Comparison of ENCODE assay signal across 11 cellular contexts in the genomic region with DNA sequence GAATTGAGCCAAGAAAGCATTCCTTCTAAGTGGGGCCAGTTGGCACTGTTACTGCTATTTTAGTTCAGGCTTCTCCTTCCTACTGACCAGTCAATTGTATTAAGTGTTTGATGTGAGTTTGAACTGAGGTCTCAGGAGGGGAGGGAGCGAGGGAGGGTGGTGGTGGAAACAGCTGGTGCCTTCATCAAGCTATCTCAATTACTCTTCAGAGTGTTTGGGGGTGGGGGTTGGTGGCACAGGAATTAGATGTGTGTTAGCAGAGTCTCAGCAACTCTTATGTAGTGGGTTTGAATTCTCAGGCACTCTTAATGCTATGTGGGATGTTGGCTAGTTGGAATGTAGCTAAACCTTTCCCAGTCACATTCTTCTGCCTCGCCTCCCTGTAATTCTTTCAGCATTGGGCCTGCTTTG. TPM values are rescaled to one million over a fixed set of nuclear protein-coding genes. Genes with fewer than 3 reads are reported as not detected.
A peak's percentile ranks its signal among the peaks of the same experiment; 100 is the strongest.
DNase-seq lines count a peak whose midpoint lies in the region; ATAC-seq and TF ChIP-seq lines count a peak whose summit lies in the region.
"Had no signal": no experiment of that assay in that cellular context is flagged by ENCODE, and none has a peak within 500 bp of the region (broad histone marks: within the 10 kb centered on the region; RNA-seq: fewer than 3 reads in every experiment).

No MANE protein-coding gene starts in this region.

- intact Hi-C loops in stomach (cut with DNase I; ENCODE audit: low total_unique reads), result no loop called here
- intact Hi-C loops in activated CD4-positive, alpha-beta memory T cell treated with anti-CD3 and anti-CD28 coated beads for 36 hours (cut with micrococcal nuclease), result no loop called here

- H3K4me3 ChIP-seq in brain microvascular endothelial cell (ENCODE audit: low read depth, low read length), result no peak overlapping the region
- H3K4me3 ChIP-seq in stomach, result peak overlapping the region in 1 of 4 donors; percentile 4
- H3K4me3 ChIP-seq: K562 had no signal

- ATAC-seq in GM19023 (IDR thresholded peaks at IDR 0.05; ENCODE audit: unreplicated experiment) (no peak), HG03280 (IDR thresholded peaks at IDR 0.05; ENCODE audit: unreplicated experiment) (no peak)
- ATAC-seq: K562 had no signal

- no peaks in the 10 kb centered on the region; the same call in 1 of the 2 replicates for H3K27me3 Mint-ChIP-seq in HFFc6 (ENCODE audit: insufficient read depth)
- H3K27me3 Mint-ChIP-seq in activated CD4-positive, alpha-beta memory T cell treated with anti-CD3 and anti-CD28 coated beads for 36 hours, result no peaks in the 10 kb centered on the region

- TF ChIP-seq CTCF in HFFc6 (IDR thresholded peaks at IDR 0.05), result no peak
- TF ChIP-seq CTCF in brain microvascular endothelial cell (IDR thresholded peaks at IDR 0.05; ENCODE audit: low read depth, low read length, missing control alignments), result no peak
- TF ChIP-seq CTCF in stomach (IDR thresholded peaks at IDR 0.05), result no peak

- no peak for TF ChIP-seq EP300 in stomach (IDR thresholded peaks at IDR 0.05)

- peaks cover 15% of the 10 kb centered on the region for H3K36me3 Mint-ChIP-seq in HFFc6 (ENCODE audit: low read depth)
- H3K36me3 Mint-ChIP-seq in activated CD4-positive, alpha-beta memory T cell treated with anti-CD3 and anti-CD28 coated beads for 36 hours, result no peaks in the 10 kb centered on the region

- H3K4me3 Mint-ChIP-seq in HFFc6, result peak overlapping the region; percentile 77; the same call in 1 of the 2 replicates
- no peak overlapping the region for H3K4me3 Mint-ChIP-seq in activated CD4-positive, alpha-beta memory T cell treated with anti-CD3 and anti-CD28 coated beads for 36 hours

- H3K4me1 Mint-ChIP-seq in HFFc6 (ENCODE audit: low read depth), result peaks cover 88% of the 10 kb centered on the region
- H3K4me1 Mint-ChIP-seq in activated CD4-positive, alpha-beta memory T cell treated with anti-CD3 and anti-CD28 coated beads for 36 hours (ENCODE audit: low read depth), result peaks cover 2% of the 10 kb centered on the region

- peak overlapping the region; percentile 96 for H3K27ac Mint-ChIP-seq in HFFc6
- no peak overlapping the region for H3K27ac Mint-ChIP-seq in activated CD4-positive, alpha-beta memory T cell treated with anti-CD3 and anti-CD28 coated beads for 36 hours

- DNase-seq in HFFc6 (peak; percentile 42), brain microvascular endothelial cell (no peak), stomach (no peak)
- no peak for DNase-seq in effector CD4-positive, alpha-beta T cell
- no peak for DNase-seq in activated CD4-positive, alpha-beta memory T cell treated with anti-CD3 and anti-CD28 coated beads for 36 hours
- DNase-seq: activated effector memory CD4-positive, alpha-beta T cell treated with anti-CD3 and anti-CD28 coated beads, Interleukin-2, amount 50 U/mL, for 16 hours; SHP77 treated with DMSO at 0.1 percent for 48 hours had no signal

- no peaks in the 10 kb centered on the region for H3K27me3 ChIP-seq in brain microvascular endothelial cell (replicated peaks)
- H3K27me3 ChIP-seq in layer of hippocampus (ENCODE audit: control insufficient read depth, insufficient read depth, low read length), result no peaks in the 10 kb centered on the region
- H3K27me3 ChIP-seq in stomach, result no peaks in the 10 kb centered on the region

- H3K9me3 ChIP-seq in stomach, result no peaks in the 10 kb centered on the region

- peaks cover 79 to 100% (median 92%) of the 10 kb centered on the region in 4 donors for H3K4me1 ChIP-seq in stomach

- 20 to 45% (median 29%) methylated on average over 2 of the region's 2 CpGs for WGBS in stomach, 5 donors

- CTCF ChIA-PET in activated CD4-positive, alpha-beta memory T cell treated with anti-CD3 and anti-CD28 coated beads for 36 hours (lab: Charles Lee), result no interaction called here

- H3K36me3 ChIP-seq in brain microvascular endothelial cell (replicated peaks) (no peaks in the 10 kb centered on the region), stomach (no peaks in the 10 kb centered on the region)

- H3K27ac ChIP-seq in brain microvascular endothelial cell (peak overlapping the region; percentile 32), layer of hippocampus (ENCODE audit: low read depth, low read length) (peak overlapping the region; percentile 5), stomach (peak overlapping the region; percentile 84 to 91 (median 89))

- POLR2A ChIA-PET in activated CD4-positive, alpha-beta memory T cell treated with anti-CD3 and anti-CD28 coated beads for 36 hours (lab: Charles Lee), result no interaction called here

- no peak for TF ChIP-seq POLR2A in stomach (IDR thresholded peaks at IDR 0.05)

- no peaks in the 10 kb centered on the region for H3K9me3 Mint-ChIP-seq in HFFc6
- H3K9me3 Mint-ChIP-seq in activated CD4-positive, alpha-beta memory T cell treated with anti-CD3 and anti-CD28 coated beads for 36 hours, result no peaks in the 10 kb centered on the region

- in situ Hi-C loops in brain microvascular endothelial cell (cut with HindIII; ENCODE audit: low pct_ligation_motif_present, low sequenced_read_pairs), result no loop called here

RNA-seq across cellular contexts. Expression of a gene that starts 14.5 kb away (rescaled TPM):
- 100 to 1,000 TPM; 131 to 153 (median 147) TPM for total RNA-seq in HFFc6 (2021; fragmentation: NEBNext Ultra II Directional; extraction: Animal tissue kit (Norgen Biotek cat#: 25700))
- total RNA-seq in stomach, result 100 to 1,000 TPM; 110 to 447 (median 215) TPM
- polyA plus RNA-seq in stomach, result 10 to 100 TPM; 45.1 to 98.5 (median 61.3) TPM
- total RNA-seq in activated CD4-positive, alpha-beta memory T cell treated with anti-CD3 and anti-CD28 coated beads for 36 hours, result 1 to 10 TPM; 3.5 to 4.4 TPM

RNA-seq across cellular contexts. Expression of a gene that starts 24.5 kb away (rescaled TPM):
- not detected for total RNA-seq in HFFc6 (2021; fragmentation: NEBNext Ultra II Directional; extraction: Animal tissue kit (Norgen Biotek cat#: 25700))
- total RNA-seq in stomach, result not detected
- not detected for polyA plus RNA-seq in stomach
- total RNA-seq in activated CD4-positive, alpha-beta memory T cell treated with anti-CD3 and anti-CD28 coated beads for 36 hours, result not detected
- total RNA-seq: K562 had no signal

RNA-seq across cellular contexts. Expression of a gene that starts 34.8 kb away (rescaled TPM):
- total RNA-seq in HFFc6 (2021; fragmentation: NEBNext Ultra II Directional; extraction: Animal tissue kit (Norgen Biotek cat#: 25700)), result 100 to 1,000 TPM; 128 to 186 (median 140) TPM
- 100 to 1,000 TPM in 4 of 5 donors, 10 to 100 TPM in 1; 33.8 to 234 (median 152) TPM for total RNA-seq in stomach
- 100 to 1,000 TPM; 158 to 194 (median 183) TPM for polyA plus RNA-seq in stomach
- 100 to 1,000 TPM; 235 to 252 TPM for total RNA-seq in activated CD4-positive, alpha-beta memory T cell treated with anti-CD3 and anti-CD28 coated beads for 36 hours

Comparison
In these comparisons a context has a peak if more than half of its experiments do, and no peak if none do; other contexts are left out.
1. H3K27ac ChIP-seq: peak in every context shown above with its lines; median percentile 89 in stomach; 32 in brain microvascular endothelial cell; 5 in layer of hippocampus.
2. RNA of a gene that starts 14.5 kb away (total RNA-seq): 110 to 447 TPM in stomach and 131 to 153 TPM in HFFc6; 3.5 to 4.4 TPM in activated CD4-positive, alpha-beta memory T cell treated with anti-CD3 and anti-CD28 coated beads for 36 hours; every median in the first group is over 10 times any median in the second.